In the genomic region with DNA sequence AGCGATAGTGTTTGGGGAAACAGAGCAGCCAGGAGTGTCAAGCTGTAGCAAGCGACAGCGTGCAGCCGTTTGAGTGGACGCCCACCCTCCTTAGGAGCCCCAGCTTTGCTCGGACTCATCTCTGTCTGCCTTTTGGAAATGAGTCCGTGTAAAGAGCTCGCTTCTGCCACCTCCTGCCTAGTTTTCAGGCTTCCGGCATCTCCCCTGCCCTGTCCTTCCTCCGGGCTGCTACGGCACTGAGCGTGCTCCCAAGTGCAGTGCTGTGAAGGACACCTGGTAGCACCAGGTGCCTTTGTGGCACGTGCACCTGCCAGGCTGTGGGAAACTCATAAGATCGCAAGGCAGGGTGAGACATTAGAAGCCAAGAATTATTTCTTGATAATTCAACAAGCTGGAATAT, we compare ENCODE assay signal across 14 cellular contexts.
DNase-seq lines count a peak whose midpoint lies in the region; ATAC-seq and TF ChIP-seq lines count a peak whose summit lies in the region.
"Had no signal": no experiment of that assay in that cellular context is flagged by ENCODE, and none has a peak within 500 bp of the region (broad histone marks: within the 10 kb centered on the region; RNA-seq: fewer than 3 reads in every experiment).

No MANE protein-coding gene starts in this region.

- peaks cover 4% of the 10 kb centered on the region for H3K27me3 ChIP-seq in adipocyte (replicated peaks; ENCODE audit: control insufficient read depth, insufficient read depth, low read length)
- no peaks in the 10 kb centered on the region for H3K27me3 ChIP-seq in right cardiac atrium (ENCODE audit: control insufficient read depth, insufficient read depth)
- no peaks in the 10 kb centered on the region for H3K27me3 ChIP-seq in upper lobe of right lung
- H3K27me3 ChIP-seq: BLaER1 treated with 17β-estradiol and CSF1 and Interleukin-3, amounts not matched to agents 10 nM and 100 nM; vagina had no signal

- in situ Hi-C loops in KBM-7 (cut with MboI; ENCODE audit: low pct_unique_long_range_greater_than_20kb, low sequenced_read_pairs), result no loop called here

- intact Hi-C loops in Right ventricle myocardium superior (cut with DNase I), result no loop called here
- intact Hi-C loops in cardiac septum (cut with DNase I), result no loop called here
- intact Hi-C loops in right cardiac atrium (cut with DNase I), result no loop called here
- intact Hi-C loops in upper lobe of right lung (cut with DNase I), result no loop called here

- no peak overlapping the region for H3K9ac ChIP-seq in adipocyte (ENCODE audit: low read length)
- H3K9ac ChIP-seq: BLaER1 treated with 17β-estradiol and CSF1 and Interleukin-3, amounts not matched to agents 10 nM and 100 nM had no signal

- H3K27ac ChIP-seq in right cardiac atrium (ENCODE audit: low read length) (no peak overlapping the region), upper lobe of right lung (no peak overlapping the region)
- H3K27ac ChIP-seq: BLaER1 treated with 17β-estradiol and CSF1 and Interleukin-3, amounts not matched to agents 10 nM and 100 nM; epithelial cell of prostate; vagina had no signal

- H3K9me3 ChIP-seq in adipocyte (ENCODE audit: control insufficient read depth, low read length) (no peaks in the 10 kb centered on the region), right cardiac atrium (ENCODE audit: control insufficient read depth, low read length) (no peaks in the 10 kb centered on the region), upper lobe of right lung (no peaks in the 10 kb centered on the region)
- H3K9me3 ChIP-seq: BLaER1 treated with 17β-estradiol and CSF1 and Interleukin-3, amounts not matched to agents 10 nM and 100 nM; vagina had no signal

- 37% methylated on average over 14 of the region's 14 CpGs for WGBS in right cardiac atrium

- H3K4me1 ChIP-seq in adipocyte (ENCODE audit: control insufficient read depth, insufficient read depth, low read length), result no peaks in the 10 kb centered on the region
- no peaks in the 10 kb centered on the region for H3K4me1 ChIP-seq in right cardiac atrium (ENCODE audit: control insufficient read depth, insufficient read depth, low read length)
- peaks cover 9% of the 10 kb centered on the region for H3K4me1 ChIP-seq in upper lobe of right lung

- ATAC-seq in Right ventricle myocardium superior (ENCODE audit: poor library complexity) (peak; percentile 52), right cardiac atrium (peak; percentile 60 to 76), upper lobe of right lung (no peak)
- ATAC-seq: left colon had no signal

- H3K4me3 ChIP-seq in adipocyte (ENCODE audit: low read length), result no peak overlapping the region
- H3K4me3 ChIP-seq in right cardiac atrium (ENCODE audit: low read length), result no peak overlapping the region
- no peak overlapping the region for H3K4me3 ChIP-seq in upper lobe of right lung
- H3K4me3 ChIP-seq: BLaER1 treated with 17β-estradiol and CSF1 and Interleukin-3, amounts not matched to agents 10 nM and 100 nM; vagina had no signal

- peak; percentile 33 for TF ChIP-seq CTCF in upper lobe of right lung (IDR thresholded peaks at IDR 0.05)

- DNase-seq in Right ventricle myocardium superior (no peak), cardiac septum (ENCODE audit: low spot score) (no peak), adipocyte (ENCODE audit: low read depth) (peak; percentile 31), right cardiac atrium (peak in 1 of 3 donors; percentile 68), upper lobe of right lung (no peak), LoVo (ENCODE audit: low spot score) (no peak), KBM-7 (no peak)
- DNase-seq in effector CD4-positive, alpha-beta T cell, result no peak
- DNase-seq: amygdala, left colon, NCI-H226 had no signal

- no peaks in the 10 kb centered on the region for H3K36me3 ChIP-seq in adipocyte (ENCODE audit: control insufficient read depth, insufficient read depth, low read length, severe bottlenecking)
- no peaks in the 10 kb centered on the region for H3K36me3 ChIP-seq in upper lobe of right lung
